Comparison of ENCODE assay signal across 1 cellular context in the genomic region with DNA sequence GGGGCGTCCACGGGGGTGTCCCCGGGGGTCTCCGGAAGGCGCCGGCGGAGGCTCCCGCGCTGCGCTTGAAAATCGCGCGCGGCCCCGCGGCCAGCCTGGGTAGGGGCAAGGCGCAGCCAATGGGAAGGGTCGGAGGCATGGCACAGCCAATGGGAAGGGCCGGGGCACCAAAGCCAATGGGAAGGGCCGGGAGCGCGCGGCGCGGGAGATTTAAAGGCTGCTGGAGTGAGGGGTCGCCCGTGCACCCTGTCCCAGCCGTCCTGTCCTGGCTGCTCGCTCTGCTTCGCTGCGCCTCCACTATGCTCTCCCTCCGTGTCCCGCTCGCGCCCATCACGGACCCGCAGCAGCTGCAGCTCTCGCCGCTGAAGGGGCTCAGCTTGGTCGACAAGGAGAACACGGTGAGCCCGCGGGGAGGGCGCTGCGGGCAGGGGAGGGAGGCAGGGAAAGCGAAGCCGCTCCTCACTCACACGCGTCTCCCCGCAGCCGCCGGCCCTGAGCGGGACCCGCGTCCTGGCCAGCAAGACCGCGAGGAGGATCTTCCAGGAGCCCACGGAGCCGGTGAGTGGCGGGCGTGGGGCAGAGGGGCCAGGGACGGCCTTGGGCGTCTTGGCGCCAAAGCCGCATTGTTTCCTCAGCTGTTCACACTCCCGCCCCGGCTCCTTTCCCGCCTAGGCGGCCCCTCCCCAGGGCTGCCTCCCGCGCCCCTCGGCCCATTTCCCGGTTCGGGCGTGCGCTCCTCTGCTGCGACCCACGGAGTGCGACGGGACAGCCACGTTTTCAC.
TF ChIP-seq lines count a peak whose summit lies in the region.

A gene (plus strand): TSS at position 240 of the 781 bp plus-strand sequence. CDS start 60 bp downstream, at position 300.

TF ChIP-seq in HepG2, 621 proteins besides CTCF, POLR2A, EP300 and RAD21 (continued from another document and continues in another):
- 0 out of 2 replicates have a peak, but pooled peaks have one; percentile 40 for TF ChIP-seq KLF12 (CRISPR knock-in tag; IDR thresholded peaks at IDR 0.05; ENCODE audit: borderline replicate concordance)
- peak; percentile 100 for TF ChIP-seq PRMT3 (CRISPR knock-in tag; IDR thresholded peaks at IDR 0.05; ENCODE audit: borderline replicate concordance, low read depth)
- 0 out of 2 replicates have a peak, but pooled peaks have one; percentile 69 for TF ChIP-seq BRCA1 (CRISPR knock-in tag; IDR thresholded peaks at IDR 0.05)
- TF ChIP-seq, protein P1, sequence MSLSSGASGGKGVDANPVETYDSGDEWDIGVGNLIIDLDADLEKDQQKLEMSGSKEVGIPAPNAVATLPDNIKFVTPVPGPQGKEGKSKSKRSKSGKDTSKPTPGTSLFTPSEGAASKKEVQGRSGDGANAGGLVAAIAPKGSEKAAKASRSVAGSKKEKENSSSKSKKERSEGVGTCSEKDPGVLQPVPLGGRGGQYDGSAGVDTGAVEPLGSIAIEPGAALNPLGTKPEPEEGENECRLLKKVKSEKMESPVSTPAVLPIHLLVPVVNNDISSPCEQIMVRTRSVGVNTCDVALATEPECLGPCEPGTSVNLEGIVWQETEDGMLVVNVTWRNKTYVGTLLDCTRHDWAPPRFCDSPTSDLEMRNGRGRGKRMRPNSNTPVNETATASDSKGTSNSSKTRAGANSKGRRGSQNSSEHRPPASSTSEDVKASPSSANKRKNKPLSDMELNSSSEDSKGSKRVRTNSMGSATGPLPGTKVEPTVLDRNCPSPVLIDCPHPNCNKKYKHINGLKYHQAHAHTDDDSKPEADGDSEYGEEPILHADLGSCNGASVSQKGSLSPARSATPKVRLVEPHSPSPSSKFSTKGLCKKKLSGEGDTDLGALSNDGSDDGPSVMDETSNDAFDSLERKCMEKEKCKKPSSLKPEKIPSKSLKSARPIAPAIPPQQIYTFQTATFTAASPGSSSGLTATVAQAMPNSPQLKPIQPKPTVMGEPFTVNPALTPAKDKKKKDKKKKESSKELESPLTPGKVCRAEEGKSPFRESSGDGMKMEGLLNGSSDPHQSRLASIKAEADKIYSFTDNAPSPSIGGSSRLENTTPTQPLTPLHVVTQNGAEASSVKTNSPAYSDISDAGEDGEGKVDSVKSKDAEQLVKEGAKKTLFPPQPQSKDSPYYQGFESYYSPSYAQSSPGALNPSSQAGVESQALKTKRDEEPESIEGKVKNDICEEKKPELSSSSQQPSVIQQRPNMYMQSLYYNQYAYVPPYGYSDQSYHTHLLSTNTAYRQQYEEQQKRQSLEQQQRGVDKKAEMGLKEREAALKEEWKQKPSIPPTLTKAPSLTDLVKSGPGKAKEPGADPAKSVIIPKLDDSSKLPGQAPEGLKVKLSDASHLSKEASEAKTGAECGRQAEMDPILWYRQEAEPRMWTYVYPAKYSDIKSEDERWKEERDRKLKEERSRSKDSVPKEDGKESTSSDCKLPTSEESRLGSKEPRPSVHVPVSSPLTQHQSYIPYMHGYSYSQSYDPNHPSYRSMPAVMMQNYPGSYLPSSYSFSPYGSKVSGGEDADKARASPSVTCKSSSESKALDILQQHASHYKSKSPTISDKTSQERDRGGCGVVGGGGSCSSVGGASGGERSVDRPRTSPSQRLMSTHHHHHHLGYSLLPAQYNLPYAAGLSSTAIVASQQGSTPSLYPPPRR (CRISPR knock-in tag; IDR thresholded peaks at IDR 0.05; ENCODE audit: borderline replicate concordance), result peak; percentile 84
- TF ChIP-seq ASH2L (IDR thresholded peaks at IDR 0.05; ENCODE audit: insufficient read length, low read depth, low read length), result peak; percentile 68
- TF ChIP-seq ZNF468 (CRISPR knock-in tag; IDR thresholded peaks at IDR 0.05), result peak; percentile 100
- TF ChIP-seq, protein P2, sequence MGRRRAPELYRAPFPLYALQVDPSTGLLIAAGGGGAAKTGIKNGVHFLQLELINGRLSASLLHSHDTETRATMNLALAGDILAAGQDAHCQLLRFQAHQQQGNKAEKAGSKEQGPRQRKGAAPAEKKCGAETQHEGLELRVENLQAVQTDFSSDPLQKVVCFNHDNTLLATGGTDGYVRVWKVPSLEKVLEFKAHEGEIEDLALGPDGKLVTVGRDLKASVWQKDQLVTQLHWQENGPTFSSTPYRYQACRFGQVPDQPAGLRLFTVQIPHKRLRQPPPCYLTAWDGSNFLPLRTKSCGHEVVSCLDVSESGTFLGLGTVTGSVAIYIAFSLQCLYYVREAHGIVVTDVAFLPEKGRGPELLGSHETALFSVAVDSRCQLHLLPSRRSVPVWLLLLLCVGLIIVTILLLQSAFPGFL (CRISPR knock-in tag; IDR thresholded peaks at IDR 0.05), result no peak
- no peak for TF ChIP-seq MTA3 (CRISPR knock-in tag; IDR thresholded peaks at IDR 0.05)
- TF ChIP-seq, protein P3, sequence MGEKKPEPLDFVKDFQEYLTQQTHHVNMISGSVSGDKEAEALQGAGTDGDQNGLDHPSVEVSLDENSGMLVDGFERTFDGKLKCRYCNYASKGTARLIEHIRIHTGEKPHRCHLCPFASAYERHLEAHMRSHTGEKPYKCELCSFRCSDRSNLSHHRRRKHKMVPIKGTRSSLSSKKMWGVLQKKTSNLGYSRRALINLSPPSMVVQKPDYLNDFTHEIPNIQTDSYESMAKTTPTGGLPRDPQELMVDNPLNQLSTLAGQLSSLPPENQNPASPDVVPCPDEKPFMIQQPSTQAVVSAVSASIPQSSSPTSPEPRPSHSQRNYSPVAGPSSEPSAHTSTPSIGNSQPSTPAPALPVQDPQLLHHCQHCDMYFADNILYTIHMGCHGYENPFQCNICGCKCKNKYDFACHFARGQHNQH (CRISPR knock-in tag; IDR thresholded peaks at IDR 0.05), result peak; percentile 62
- TF ChIP-seq, protein P4, sequence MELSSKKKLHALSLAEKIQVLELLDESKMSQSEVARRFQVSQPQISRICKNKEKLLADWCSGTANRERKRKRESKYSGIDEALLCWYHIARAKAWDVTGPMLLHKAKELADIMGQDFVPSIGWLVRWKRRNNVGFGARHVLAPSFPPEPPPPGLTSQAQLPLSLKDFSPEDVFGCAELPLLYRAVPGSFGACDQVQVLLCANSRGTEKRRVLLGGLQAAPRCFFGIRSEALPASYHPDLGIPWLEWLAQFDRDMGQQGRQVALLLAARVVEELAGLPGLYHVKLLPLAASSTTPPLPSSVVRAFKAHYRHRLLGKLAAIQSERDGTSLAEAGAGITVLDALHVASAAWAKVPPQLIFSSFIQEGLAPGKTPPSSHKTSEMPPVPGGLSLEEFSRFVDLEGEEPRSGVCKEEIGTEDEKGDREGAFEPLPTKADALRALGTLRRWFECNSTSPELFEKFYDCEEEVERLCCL (CRISPR knock-in tag; IDR thresholded peaks at IDR 0.05; ENCODE audit: borderline replicate concordance), result peak; percentile 85; the same call in 1 of the 2 replicates
- TF ChIP-seq, protein P5, sequence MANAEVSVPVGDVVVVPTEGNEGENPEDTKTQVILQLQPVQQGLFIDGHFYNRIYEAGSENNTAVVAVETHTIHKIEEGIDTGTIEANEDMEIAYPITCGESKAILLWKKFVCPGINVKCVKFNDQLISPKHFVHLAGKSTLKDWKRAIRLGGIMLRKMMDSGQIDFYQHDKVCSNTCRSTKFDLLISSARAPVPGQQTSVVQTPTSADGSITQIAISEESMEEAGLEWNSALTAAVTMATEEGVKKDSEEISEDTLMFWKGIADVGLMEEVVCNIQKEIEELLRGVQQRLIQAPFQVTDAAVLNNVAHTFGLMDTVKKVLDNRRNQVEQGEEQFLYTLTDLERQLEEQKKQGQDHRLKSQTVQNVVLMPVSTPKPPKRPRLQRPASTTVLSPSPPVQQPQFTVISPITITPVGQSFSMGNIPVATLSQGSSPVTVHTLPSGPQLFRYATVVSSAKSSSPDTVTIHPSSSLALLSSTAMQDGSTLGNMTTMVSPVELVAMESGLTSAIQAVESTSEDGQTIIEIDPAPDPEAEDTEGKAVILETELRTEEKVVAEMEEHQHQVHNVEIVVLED (CRISPR knock-in tag; IDR thresholded peaks at IDR 0.05; ENCODE audit: borderline replicate concordance), result peak; percentile 55; the same call in 1 of the 2 replicates
- peak; percentile 87; the same call in 1 of the 2 replicates for TF ChIP-seq ZNF136 (CRISPR knock-in tag; IDR thresholded peaks at IDR 0.05; ENCODE audit: low read depth)
- TF ChIP-seq EZH2 (conservative IDR thresholded peaks at IDR 0.05; ENCODE audit: low read depth, low read length), result no peak
- TF ChIP-seq, protein P6, sequence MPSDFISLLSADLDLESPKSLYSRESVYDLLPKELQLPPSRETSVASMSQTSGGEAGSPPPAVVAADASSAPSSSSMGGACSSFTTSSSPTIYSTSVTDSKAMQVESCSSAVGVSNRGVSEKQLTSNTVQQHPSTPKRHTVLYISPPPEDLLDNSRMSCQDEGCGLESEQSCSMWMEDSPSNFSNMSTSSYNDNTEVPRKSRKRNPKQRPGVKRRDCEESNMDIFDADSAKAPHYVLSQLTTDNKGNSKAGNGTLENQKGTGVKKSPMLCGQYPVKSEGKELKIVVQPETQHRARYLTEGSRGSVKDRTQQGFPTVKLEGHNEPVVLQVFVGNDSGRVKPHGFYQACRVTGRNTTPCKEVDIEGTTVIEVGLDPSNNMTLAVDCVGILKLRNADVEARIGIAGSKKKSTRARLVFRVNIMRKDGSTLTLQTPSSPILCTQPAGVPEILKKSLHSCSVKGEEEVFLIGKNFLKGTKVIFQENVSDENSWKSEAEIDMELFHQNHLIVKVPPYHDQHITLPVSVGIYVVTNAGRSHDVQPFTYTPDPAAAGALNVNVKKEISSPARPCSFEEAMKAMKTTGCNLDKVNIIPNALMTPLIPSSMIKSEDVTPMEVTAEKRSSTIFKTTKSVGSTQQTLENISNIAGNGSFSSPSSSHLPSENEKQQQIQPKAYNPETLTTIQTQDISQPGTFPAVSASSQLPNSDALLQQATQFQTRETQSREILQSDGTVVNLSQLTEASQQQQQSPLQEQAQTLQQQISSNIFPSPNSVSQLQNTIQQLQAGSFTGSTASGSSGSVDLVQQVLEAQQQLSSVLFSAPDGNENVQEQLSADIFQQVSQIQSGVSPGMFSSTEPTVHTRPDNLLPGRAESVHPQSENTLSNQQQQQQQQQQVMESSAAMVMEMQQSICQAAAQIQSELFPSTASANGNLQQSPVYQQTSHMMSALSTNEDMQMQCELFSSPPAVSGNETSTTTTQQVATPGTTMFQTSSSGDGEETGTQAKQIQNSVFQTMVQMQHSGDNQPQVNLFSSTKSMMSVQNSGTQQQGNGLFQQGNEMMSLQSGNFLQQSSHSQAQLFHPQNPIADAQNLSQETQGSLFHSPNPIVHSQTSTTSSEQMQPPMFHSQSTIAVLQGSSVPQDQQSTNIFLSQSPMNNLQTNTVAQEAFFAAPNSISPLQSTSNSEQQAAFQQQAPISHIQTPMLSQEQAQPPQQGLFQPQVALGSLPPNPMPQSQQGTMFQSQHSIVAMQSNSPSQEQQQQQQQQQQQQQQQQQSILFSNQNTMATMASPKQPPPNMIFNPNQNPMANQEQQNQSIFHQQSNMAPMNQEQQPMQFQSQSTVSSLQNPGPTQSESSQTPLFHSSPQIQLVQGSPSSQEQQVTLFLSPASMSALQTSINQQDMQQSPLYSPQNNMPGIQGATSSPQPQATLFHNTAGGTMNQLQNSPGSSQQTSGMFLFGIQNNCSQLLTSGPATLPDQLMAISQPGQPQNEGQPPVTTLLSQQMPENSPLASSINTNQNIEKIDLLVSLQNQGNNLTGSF (CRISPR knock-in tag; IDR thresholded peaks at IDR 0.05), result peak; percentile 65; the same call in 1 of the 2 replicates
- TF ChIP-seq ZNF264 (CRISPR knock-in tag; IDR thresholded peaks at IDR 0.05), result no peak
- peak; percentile 85 for TF ChIP-seq NKX3-1 (CRISPR knock-in tag; IDR thresholded peaks at IDR 0.05)
- peak; percentile 63 for TF ChIP-seq TBX2 (CRISPR knock-in tag; IDR thresholded peaks at IDR 0.05; ENCODE audit: borderline replicate concordance)
- TF ChIP-seq, protein P7, sequence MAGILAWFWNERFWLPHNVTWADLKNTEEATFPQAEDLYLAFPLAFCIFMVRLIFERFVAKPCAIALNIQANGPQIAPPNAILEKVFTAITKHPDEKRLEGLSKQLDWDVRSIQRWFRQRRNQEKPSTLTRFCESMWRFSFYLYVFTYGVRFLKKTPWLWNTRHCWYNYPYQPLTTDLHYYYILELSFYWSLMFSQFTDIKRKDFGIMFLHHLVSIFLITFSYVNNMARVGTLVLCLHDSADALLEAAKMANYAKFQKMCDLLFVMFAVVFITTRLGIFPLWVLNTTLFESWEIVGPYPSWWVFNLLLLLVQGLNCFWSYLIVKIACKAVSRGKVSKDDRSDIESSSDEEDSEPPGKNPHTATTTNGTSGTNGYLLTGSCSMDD (CRISPR knock-in tag; IDR thresholded peaks at IDR 0.05), result peak; percentile 53; the same call in 1 of the 2 replicates
- no peak; the same call in 1 of the 2 replicates for TF ChIP-seq AKAP8 (CRISPR knock-in tag; IDR thresholded peaks at IDR 0.05)
- no peak for TF ChIP-seq ARNT (IDR thresholded peaks at IDR 0.05)
- TF ChIP-seq ZNF354B (CRISPR knock-in tag; IDR thresholded peaks at IDR 0.05), result peak; percentile 100
- TF ChIP-seq ZFP90 (CRISPR knock-in tag; IDR thresholded peaks at IDR 0.05; ENCODE audit: borderline replicate concordance), result peak; percentile 60; the same call in 1 of the 2 replicates
- TF ChIP-seq ZNF615 (CRISPR knock-in tag; IDR thresholded peaks at IDR 0.05; ENCODE audit: borderline replicate concordance), result no peak
- TF ChIP-seq, protein P8, sequence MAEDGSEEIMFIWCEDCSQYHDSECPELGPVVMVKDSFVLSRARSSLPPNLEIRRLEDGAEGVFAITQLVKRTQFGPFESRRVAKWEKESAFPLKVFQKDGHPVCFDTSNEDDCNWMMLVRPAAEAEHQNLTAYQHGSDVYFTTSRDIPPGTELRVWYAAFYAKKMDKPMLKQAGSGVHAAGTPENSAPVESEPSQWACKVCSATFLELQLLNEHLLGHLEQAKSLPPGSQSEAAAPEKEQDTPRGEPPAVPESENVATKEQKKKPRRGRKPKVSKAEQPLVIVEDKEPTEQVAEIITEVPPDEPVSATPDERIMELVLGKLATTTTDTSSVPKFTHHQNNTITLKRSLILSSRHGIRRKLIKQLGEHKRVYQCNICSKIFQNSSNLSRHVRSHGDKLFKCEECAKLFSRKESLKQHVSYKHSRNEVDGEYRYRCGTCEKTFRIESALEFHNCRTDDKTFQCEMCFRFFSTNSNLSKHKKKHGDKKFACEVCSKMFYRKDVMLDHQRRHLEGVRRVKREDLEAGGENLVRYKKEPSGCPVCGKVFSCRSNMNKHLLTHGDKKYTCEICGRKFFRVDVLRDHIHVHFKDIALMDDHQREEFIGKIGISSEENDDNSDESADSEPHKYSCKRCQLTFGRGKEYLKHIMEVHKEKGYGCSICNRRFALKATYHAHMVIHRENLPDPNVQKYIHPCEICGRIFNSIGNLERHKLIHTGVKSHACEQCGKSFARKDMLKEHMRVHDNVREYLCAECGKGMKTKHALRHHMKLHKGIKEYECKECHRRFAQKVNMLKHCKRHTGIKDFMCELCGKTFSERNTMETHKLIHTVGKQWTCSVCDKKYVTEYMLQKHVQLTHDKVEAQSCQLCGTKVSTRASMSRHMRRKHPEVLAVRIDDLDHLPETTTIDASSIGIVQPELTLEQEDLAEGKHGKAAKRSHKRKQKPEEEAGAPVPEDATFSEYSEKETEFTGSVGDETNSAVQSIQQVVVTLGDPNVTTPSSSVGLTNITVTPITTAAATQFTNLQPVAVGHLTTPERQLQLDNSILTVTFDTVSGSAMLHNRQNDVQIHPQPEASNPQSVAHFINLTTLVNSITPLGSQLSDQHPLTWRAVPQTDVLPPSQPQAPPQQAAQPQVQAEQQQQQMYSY (CRISPR knock-in tag; IDR thresholded peaks at IDR 0.05), result no peak; the same call in none of the 2 replicates
- 0 out of 2 replicates have a peak, but pooled peaks have one; percentile 38 for TF ChIP-seq ZNF430 (CRISPR knock-in tag; IDR thresholded peaks at IDR 0.05)
- TF ChIP-seq YY1 (IDR thresholded peaks at IDR 0.05; ENCODE audit: insufficient read depth, insufficient replicate concordance, low read depth, low read length), result peak; percentile 51
- no peak for TF ChIP-seq ZKSCAN1 (IDR thresholded peaks at IDR 0.05; ENCODE audit: low read length)
- TF ChIP-seq, protein P9, sequence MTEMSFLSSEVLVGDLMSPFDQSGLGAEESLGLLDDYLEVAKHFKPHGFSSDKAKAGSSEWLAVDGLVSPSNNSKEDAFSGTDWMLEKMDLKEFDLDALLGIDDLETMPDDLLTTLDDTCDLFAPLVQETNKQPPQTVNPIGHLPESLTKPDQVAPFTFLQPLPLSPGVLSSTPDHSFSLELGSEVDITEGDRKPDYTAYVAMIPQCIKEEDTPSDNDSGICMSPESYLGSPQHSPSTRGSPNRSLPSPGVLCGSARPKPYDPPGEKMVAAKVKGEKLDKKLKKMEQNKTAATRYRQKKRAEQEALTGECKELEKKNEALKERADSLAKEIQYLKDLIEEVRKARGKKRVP (CRISPR knock-in tag; IDR thresholded peaks at IDR 0.05), result peak in 1 of 2 experiments; percentile 96; a peak in 2 of 4 replicates
